In the genomic region with DNA sequence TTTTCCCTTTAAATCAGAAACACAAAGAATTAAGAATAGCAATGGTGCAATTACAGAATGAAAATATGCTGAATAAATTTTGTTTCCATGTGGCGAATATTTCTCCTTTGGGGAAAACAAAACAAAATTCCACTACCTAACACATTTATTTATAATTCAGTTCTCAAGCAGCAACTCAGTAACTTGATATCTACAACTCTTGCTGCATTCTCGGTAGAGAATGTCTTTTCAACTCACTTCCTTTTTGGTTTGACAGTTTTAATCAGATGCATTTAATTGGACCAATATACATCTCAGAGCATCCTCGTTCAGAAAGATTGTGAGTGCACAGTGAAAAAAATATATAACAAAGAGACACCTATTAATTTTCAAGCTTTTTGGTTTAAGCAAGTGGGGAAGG, we compare ENCODE assay signal across 1 cellular context.
TF ChIP-seq lines count a peak whose summit lies in the region.

No MANE protein-coding gene starts in this region.

TF ChIP-seq in SK-N-SH, 30 proteins besides CTCF, POLR2A, EP300 and RAD21 (continued from another document):
- TF ChIP-seq, protein P1, sequence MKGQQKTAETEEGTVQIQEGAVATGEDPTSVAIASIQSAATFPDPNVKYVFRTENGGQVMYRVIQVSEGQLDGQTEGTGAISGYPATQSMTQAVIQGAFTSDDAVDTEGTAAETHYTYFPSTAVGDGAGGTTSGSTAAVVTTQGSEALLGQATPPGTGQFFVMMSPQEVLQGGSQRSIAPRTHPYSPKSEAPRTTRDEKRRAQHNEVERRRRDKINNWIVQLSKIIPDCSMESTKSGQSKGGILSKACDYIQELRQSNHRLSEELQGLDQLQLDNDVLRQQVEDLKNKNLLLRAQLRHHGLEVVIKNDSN (IDR thresholded peaks at IDR 0.05; ENCODE audit: borderline replicate concordance, low read depth): no peak
- TF ChIP-seq FOXJ3 (CRISPR knock-in tag; IDR thresholded peaks at IDR 0.05): no peak
- TF ChIP-seq SMC3 (IDR thresholded peaks at IDR 0.05; ENCODE audit: low read depth, low read length): no peak
- no peak for TF ChIP-seq MXI1 (IDR thresholded peaks at IDR 0.05; ENCODE audit: low read depth, low read length)
- TF ChIP-seq SIN3A (IDR thresholded peaks at IDR 0.05; ENCODE audit: borderline replicate concordance, low read depth, low read length): no peak
- TF ChIP-seq POLR2AphosphoS5 (IDR thresholded peaks at IDR 0.05; ENCODE audit: low read depth, low read length): no peak
- TF ChIP-seq, protein P2, sequence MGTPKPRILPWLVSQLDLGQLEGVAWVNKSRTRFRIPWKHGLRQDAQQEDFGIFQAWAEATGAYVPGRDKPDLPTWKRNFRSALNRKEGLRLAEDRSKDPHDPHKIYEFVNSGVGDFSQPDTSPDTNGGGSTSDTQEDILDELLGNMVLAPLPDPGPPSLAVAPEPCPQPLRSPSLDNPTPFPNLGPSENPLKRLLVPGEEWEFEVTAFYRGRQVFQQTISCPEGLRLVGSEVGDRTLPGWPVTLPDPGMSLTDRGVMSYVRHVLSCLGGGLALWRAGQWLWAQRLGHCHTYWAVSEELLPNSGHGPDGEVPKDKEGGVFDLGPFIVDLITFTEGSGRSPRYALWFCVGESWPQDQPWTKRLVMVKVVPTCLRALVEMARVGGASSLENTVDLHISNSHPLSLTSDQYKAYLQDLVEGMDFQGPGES (IDR thresholded peaks at IDR 0.05; ENCODE audit: low read depth, low read length): no peak
- no peak for TF ChIP-seq NFIC (IDR thresholded peaks at IDR 0.05; ENCODE audit: borderline replicate concordance)
- TF ChIP-seq, protein P3, sequence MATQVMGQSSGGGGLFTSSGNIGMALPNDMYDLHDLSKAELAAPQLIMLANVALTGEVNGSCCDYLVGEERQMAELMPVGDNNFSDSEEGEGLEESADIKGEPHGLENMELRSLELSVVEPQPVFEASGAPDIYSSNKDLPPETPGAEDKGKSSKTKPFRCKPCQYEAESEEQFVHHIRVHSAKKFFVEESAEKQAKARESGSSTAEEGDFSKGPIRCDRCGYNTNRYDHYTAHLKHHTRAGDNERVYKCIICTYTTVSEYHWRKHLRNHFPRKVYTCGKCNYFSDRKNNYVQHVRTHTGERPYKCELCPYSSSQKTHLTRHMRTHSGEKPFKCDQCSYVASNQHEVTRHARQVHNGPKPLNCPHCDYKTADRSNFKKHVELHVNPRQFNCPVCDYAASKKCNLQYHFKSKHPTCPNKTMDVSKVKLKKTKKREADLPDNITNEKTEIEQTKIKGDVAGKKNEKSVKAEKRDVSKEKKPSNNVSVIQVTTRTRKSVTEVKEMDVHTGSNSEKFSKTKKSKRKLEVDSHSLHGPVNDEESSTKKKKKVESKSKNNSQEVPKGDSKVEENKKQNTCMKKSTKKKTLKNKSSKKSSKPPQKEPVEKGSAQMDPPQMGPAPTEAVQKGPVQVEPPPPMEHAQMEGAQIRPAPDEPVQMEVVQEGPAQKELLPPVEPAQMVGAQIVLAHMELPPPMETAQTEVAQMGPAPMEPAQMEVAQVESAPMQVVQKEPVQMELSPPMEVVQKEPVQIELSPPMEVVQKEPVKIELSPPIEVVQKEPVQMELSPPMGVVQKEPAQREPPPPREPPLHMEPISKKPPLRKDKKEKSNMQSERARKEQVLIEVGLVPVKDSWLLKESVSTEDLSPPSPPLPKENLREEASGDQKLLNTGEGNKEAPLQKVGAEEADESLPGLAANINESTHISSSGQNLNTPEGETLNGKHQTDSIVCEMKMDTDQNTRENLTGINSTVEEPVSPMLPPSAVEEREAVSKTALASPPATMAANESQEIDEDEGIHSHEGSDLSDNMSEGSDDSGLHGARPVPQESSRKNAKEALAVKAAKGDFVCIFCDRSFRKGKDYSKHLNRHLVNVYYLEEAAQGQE (IDR thresholded peaks at IDR 0.05; ENCODE audit: low read depth, low read length): no peak
- no peak for TF ChIP-seq MEF2A (IDR thresholded peaks at IDR 0.05; ENCODE audit: borderline replicate concordance, low read depth)
- TF ChIP-seq, protein P4, sequence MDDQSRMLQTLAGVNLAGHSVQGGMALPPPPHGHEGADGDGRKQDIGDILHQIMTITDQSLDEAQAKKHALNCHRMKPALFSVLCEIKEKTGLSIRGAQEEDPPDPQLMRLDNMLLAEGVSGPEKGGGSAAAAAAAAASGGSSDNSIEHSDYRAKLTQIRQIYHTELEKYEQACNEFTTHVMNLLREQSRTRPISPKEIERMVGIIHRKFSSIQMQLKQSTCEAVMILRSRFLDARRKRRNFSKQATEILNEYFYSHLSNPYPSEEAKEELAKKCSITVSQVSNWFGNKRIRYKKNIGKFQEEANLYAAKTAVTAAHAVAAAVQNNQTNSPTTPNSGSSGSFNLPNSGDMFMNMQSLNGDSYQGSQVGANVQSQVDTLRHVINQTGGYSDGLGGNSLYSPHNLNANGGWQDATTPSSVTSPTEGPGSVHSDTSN (IDR thresholded peaks at IDR 0.05): no peak
- no peak for TF ChIP-seq GATA2 (CRISPR knock-in tag; IDR thresholded peaks at IDR 0.05)
